In the genomic region with DNA sequence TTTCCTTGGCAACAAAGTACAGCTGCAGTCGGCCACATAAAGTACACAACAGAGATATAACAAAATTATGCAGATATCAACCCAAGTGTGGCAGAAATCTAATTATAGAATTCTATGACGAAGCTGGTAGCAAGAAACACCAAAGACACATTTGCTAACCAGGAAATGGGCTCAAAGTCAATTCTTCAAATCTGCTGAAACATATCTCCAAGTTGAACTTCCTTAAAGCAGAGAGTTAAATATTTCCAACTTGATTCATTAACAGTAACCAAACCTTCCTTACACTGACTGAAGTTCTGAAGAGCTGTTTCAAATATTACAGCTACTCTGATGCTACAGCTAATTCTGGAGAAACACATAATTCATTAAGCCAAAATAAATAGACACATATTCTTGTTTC, we compare ENCODE assay signal across 9 cellular contexts.
DNase-seq lines count a peak whose midpoint lies in the region; ATAC-seq and TF ChIP-seq lines count a peak whose summit lies in the region.
"Had no signal": no experiment of that assay in that cellular context is flagged by ENCODE, and none has a peak within 500 bp of the region (broad histone marks: within the 10 kb centered on the region; RNA-seq: fewer than 3 reads in every experiment).

No MANE protein-coding gene starts in this region.

- intact Hi-C loops in Right ventricle myocardium inferior (cut with DNase I) (no loop called here), cardiac septum (cut with DNase I) (no loop called here), body of pancreas (cut with DNase I) (no loop called here), left lung (cut with DNase I) (no loop called here), upper lobe of right lung (cut with DNase I) (no loop called here), thyroid gland (cut with DNase I) (no loop called here)

- H3K36me3 ChIP-seq in body of pancreas (replicated peaks in 1 of 2; ENCODE audit: insufficient read depth in 1 of 2, low read depth in 2 of 2), result peaks cover 0 to 8% of the 10 kb centered on the region in 2 donors
- H3K36me3 ChIP-seq in left lung, result peaks cover 0 to 45% of the 10 kb centered on the region in 2 donors
- peaks cover 60% of the 10 kb centered on the region for H3K36me3 ChIP-seq in upper lobe of right lung
- H3K36me3 ChIP-seq in thyroid gland, result peaks cover 12 to 17% of the 10 kb centered on the region in 2 donors

- peak overlapping the region in 3 of 4 donors; percentile 1 to 74 (median 51) for H3K27ac ChIP-seq in body of pancreas
- peak overlapping the region in 1 of 2 donors; percentile 63 for H3K27ac ChIP-seq in left lung
- no peak overlapping the region for H3K27ac ChIP-seq in upper lobe of right lung
- no peak overlapping the region for H3K27ac ChIP-seq in thyroid gland
- H3K27ac ChIP-seq: RWPE1 had no signal

- no peak for DNase-seq in Right ventricle myocardium inferior (ENCODE audit: missing footprints)
- DNase-seq in cardiac septum (ENCODE audit: low spot score), result no peak
- peak in 1 of 4 donors; percentile 27 for DNase-seq in body of pancreas
- no peak for DNase-seq in left lung
- DNase-seq in upper lobe of right lung, result no peak
- no peak for DNase-seq in anterior cingulate cortex (lab: John Stamatoyannopoulos, UW)
- no peak for DNase-seq in thyroid gland
- no peak for DNase-seq in stimulated activated CD4-positive, alpha-beta T cell treated with anti-CD3 and anti-CD28 coated beads, Interleukin-12 subunit alpha, Interleukin-12 subunit beta, amount 100 ng/mL, for 4 hours

- H3K9me3 ChIP-seq in body of pancreas, result no peaks in the 10 kb centered on the region
- no peaks in the 10 kb centered on the region for H3K9me3 ChIP-seq in left lung
- no peaks in the 10 kb centered on the region for H3K9me3 ChIP-seq in upper lobe of right lung
- no peaks in the 10 kb centered on the region for H3K9me3 ChIP-seq in thyroid gland

- peaks cover 30% of the 10 kb centered on the region for H3K4me1 ChIP-seq in body of pancreas
- H3K4me1 ChIP-seq in left lung, result peaks cover 6 to 38% of the 10 kb centered on the region in 2 donors
- H3K4me1 ChIP-seq in upper lobe of right lung, result peaks cover 15% of the 10 kb centered on the region
- peaks cover 0 to 13% of the 10 kb centered on the region in 2 donors for H3K4me1 ChIP-seq in thyroid gland

- peak; percentile 23 for ATAC-seq in Right ventricle myocardium inferior
- peak; percentile 68 for ATAC-seq in body of pancreas
- peak; percentile 72 for ATAC-seq in left lung
- peak; percentile 54 for ATAC-seq in upper lobe of right lung

- H3K4me3 ChIP-seq in body of pancreas (no peak overlapping the region), left lung (no peak overlapping the region), upper lobe of right lung (no peak overlapping the region), thyroid gland (replicated peaks in 1 of 3) (no peak overlapping the region)

- no peak for TF ChIP-seq POLR2A in body of pancreas (IDR thresholded peaks at IDR 0.05)
- no peak for TF ChIP-seq POLR2A in thyroid gland (IDR thresholded peaks at IDR 0.05)

- H3K27me3 ChIP-seq in body of pancreas (no peaks in the 10 kb centered on the region), left lung (no peaks in the 10 kb centered on the region), upper lobe of right lung (no peaks in the 10 kb centered on the region), thyroid gland (no peaks in the 10 kb centered on the region)

- 9% methylated on average over 2 of the region's 2 CpGs for WGBS in body of pancreas, 2 donors
- 60 to 64% methylated on average over 2 of the region's 2 CpGs for WGBS in thyroid gland, 2 donors

- TF ChIP-seq CTCF in body of pancreas (IDR thresholded peaks at IDR 0.05), result no peak
- TF ChIP-seq CTCF in left lung (IDR thresholded peaks at IDR 0.05), result no peak
- TF ChIP-seq CTCF in upper lobe of right lung (IDR thresholded peaks at IDR 0.05), result no peak
- no peak for TF ChIP-seq CTCF in thyroid gland (IDR thresholded peaks at IDR 0.05)

Comparison
In these comparisons a context has a peak if more than half of its experiments do, and no peak if none do; other contexts are left out.
1. H3K27ac ChIP-seq: peak in body of pancreas (3 of 4); none in upper lobe of right lung (single experiment) and thyroid gland (0 of 3).
2. Peak in every context shown above with its lines, with median percentiles within 50 percentile points of each other: ATAC-seq.